ENCODE assay signal across 9 cellular contexts in genomic region chr9:6955251-6955921, GRCh38.
DNase-seq lines count a peak whose midpoint lies in the region; ATAC-seq and TF ChIP-seq lines count a peak whose summit lies in the region.
"Had no signal": no experiment of that assay in that cellular context is flagged by ENCODE, and none has a peak within 500 bp of the region (broad histone marks: within the 10 kb centered on the region; RNA-seq: fewer than 3 reads in every experiment).

No MANE protein-coding gene starts in this region.

- no peaks in the 10 kb centered on the region for H3K27me3 Mint-ChIP-seq in activated CD4-positive, alpha-beta memory T cell treated with anti-CD3 and anti-CD28 coated beads for 36 hours
- no peaks in the 10 kb centered on the region for H3K27me3 Mint-ChIP-seq in activated CD4-positive, alpha-beta memory T cell treated with anti-CD3 and anti-CD28 coated beads, Interleukin-2, amount 10 ng/mL, durations not matched to agents 7 days and 5 days
- H3K27me3 Mint-ChIP-seq in naive B cell: no peaks in the 10 kb centered on the region

- CTCF ChIA-PET in activated CD4-positive, alpha-beta memory T cell treated with anti-CD3 and anti-CD28 coated beads for 36 hours (lab: Charles Lee): no interaction called here
- CTCF ChIA-PET in activated CD4-positive, alpha-beta memory T cell treated with anti-CD3 and anti-CD28 coated beads, Interleukin-2, amount 10 ng/mL, durations not matched to agents 7 days and 5 days (lab: Charles Lee): interaction anchor here (0.6 kb wide), 1 partner anchor 35 kb away, joined by 3 read pairs; no protein-coding TSS in a partner anchor

- H3K27ac ChIP-seq in adrenal gland: peak overlapping the region in 4 of 5 donors; percentile 18 to 63 (median 42)
- H3K27ac ChIP-seq: C4-2B had no signal

- intact Hi-C loops in activated CD4-positive, alpha-beta memory T cell treated with anti-CD3 and anti-CD28 coated beads for 36 hours (cut with micrococcal nuclease): no loop called here
- intact Hi-C loops in adrenal gland (cut with DNase I): no loop called here

- peaks cover 13% of the 10 kb centered on the region for H3K4me1 Mint-ChIP-seq in activated CD4-positive, alpha-beta memory T cell treated with anti-CD3 and anti-CD28 coated beads for 36 hours (ENCODE audit: low read depth)
- peaks cover 2% of the 10 kb centered on the region for H3K4me1 Mint-ChIP-seq in activated CD4-positive, alpha-beta memory T cell treated with anti-CD3 and anti-CD28 coated beads, Interleukin-2, amount 10 ng/mL, durations not matched to agents 7 days and 5 days
- H3K4me1 Mint-ChIP-seq in naive B cell: peaks cover 37 to 53% (median 51%) of the 10 kb centered on the region in 3 donors

- no peaks in the 10 kb centered on the region for H3K36me3 ChIP-seq in adrenal gland (replicated peaks in 1 of 2)

- no peak overlapping the region for H3K27ac Mint-ChIP-seq in activated CD4-positive, alpha-beta memory T cell treated with anti-CD3 and anti-CD28 coated beads for 36 hours
- no peak overlapping the region for H3K27ac Mint-ChIP-seq in activated CD4-positive, alpha-beta memory T cell treated with anti-CD3 and anti-CD28 coated beads, Interleukin-2, amount 10 ng/mL, durations not matched to agents 7 days and 5 days
- peak overlapping the region in 4 of 6 donors; percentile 9 to 70 (median 42) for H3K27ac Mint-ChIP-seq in naive B cell

- no peak for TF ChIP-seq POLR2A in adrenal gland (IDR thresholded peaks at IDR 0.05)

- peaks cover 4 to 12% of the 10 kb centered on the region in 2 donors for H3K4me1 ChIP-seq in adrenal gland (replicated peaks in 1 of 2)

- no peaks in the 10 kb centered on the region for H3K9me3 Mint-ChIP-seq in activated CD4-positive, alpha-beta memory T cell treated with anti-CD3 and anti-CD28 coated beads for 36 hours
- H3K9me3 Mint-ChIP-seq in activated CD4-positive, alpha-beta memory T cell treated with anti-CD3 and anti-CD28 coated beads, Interleukin-2, amount 10 ng/mL, durations not matched to agents 7 days and 5 days: no peaks in the 10 kb centered on the region
- H3K9me3 Mint-ChIP-seq in naive B cell: no peaks in the 10 kb centered on the region

- ATAC-seq in HG03354 (IDR thresholded peaks at IDR 0.05; ENCODE audit: poor library complexity, severe bottlenecking, unreplicated experiment) (peak; percentile 77), naive B cell (ENCODE audit: low read depth in 2 of 2) (peak in 1 of 2 donors; percentile 27)

- H3K9me3 ChIP-seq in adrenal gland (replicated peaks in 1 of 3): no peaks in the 10 kb centered on the region

- TF ChIP-seq CTCF in adrenal gland (IDR thresholded peaks at IDR 0.05): no peak

- H3K36me3 Mint-ChIP-seq in activated CD4-positive, alpha-beta memory T cell treated with anti-CD3 and anti-CD28 coated beads for 36 hours: peaks cover 2% of the 10 kb centered on the region
- peaks cover 6% of the 10 kb centered on the region for H3K36me3 Mint-ChIP-seq in activated CD4-positive, alpha-beta memory T cell treated with anti-CD3 and anti-CD28 coated beads, Interleukin-2, amount 10 ng/mL, durations not matched to agents 7 days and 5 days (ENCODE audit: low read depth)
- peaks cover 0 to 3% of the 10 kb centered on the region in 2 donors for H3K36me3 Mint-ChIP-seq in naive B cell

- no peaks in the 10 kb centered on the region for H3K27me3 ChIP-seq in adrenal gland

- DNase-seq in activated CD4-positive, alpha-beta memory T cell treated with anti-CD3 and anti-CD28 coated beads for 36 hours: peak; percentile 31
- no peak for DNase-seq in activated CD4-positive, alpha-beta memory T cell treated with anti-CD3 and anti-CD28 coated beads, Interleukin-2, amount 10 ng/mL, durations not matched to agents 7 days and 5 days
- DNase-seq in adrenal gland (peak in 6 of 7 donors; percentile 51 to 75 (median 62)), naive B cell (no peak), H4 (ENCODE audit: low spot score) (no peak), D341Med (ENCODE audit: low spot score) (no peak), RKO (ENCODE audit: low spot score) (no peak)

- no peak overlapping the region for H3K4me3 Mint-ChIP-seq in activated CD4-positive, alpha-beta memory T cell treated with anti-CD3 and anti-CD28 coated beads for 36 hours
- H3K4me3 Mint-ChIP-seq in activated CD4-positive, alpha-beta memory T cell treated with anti-CD3 and anti-CD28 coated beads, Interleukin-2, amount 10 ng/mL, durations not matched to agents 7 days and 5 days: no peak overlapping the region
- peak overlapping the region in 5 of 8 donors; percentile 5 to 61 (median 37) for H3K4me3 Mint-ChIP-seq in naive B cell

- 30 to 44% (median 37%) methylated on average over 7 of the region's 7 CpGs for WGBS in adrenal gland, 4 donors

- peak overlapping the region in 1 of 4 donors; percentile 8 for H3K4me3 ChIP-seq in adrenal gland

- POLR2A ChIA-PET in activated CD4-positive, alpha-beta memory T cell treated with anti-CD3 and anti-CD28 coated beads for 36 hours (lab: Charles Lee): no interaction called here
- POLR2A ChIA-PET in activated CD4-positive, alpha-beta memory T cell treated with anti-CD3 and anti-CD28 coated beads, Interleukin-2, amount 10 ng/mL, durations not matched to agents 7 days and 5 days (lab: Charles Lee): no interaction called here

Comparison
In these comparisons a context has a peak if more than half of its experiments do, and no peak if none do; other contexts are left out.
1. DNase-seq: peak in activated CD4-positive, alpha-beta memory T cell treated with anti-CD3 and anti-CD28 coated beads for 36 hours (single experiment) and adrenal gland (6 of 7); none in activated CD4-positive, alpha-beta memory T cell treated with anti-CD3 and anti-CD28 coated beads, Interleukin-2, amount 10 ng/mL, durations not matched to agents 7 days and 5 days (single experiment), naive B cell (single experiment), H4 (single experiment), D341Med (single experiment) and RKO (single experiment).
2. H3K27ac Mint-ChIP-seq: peak in naive B cell (4 of 6); none in activated CD4-positive, alpha-beta memory T cell treated with anti-CD3 and anti-CD28 coated beads for 36 hours (single experiment) and activated CD4-positive, alpha-beta memory T cell treated with anti-CD3 and anti-CD28 coated beads, Interleukin-2, amount 10 ng/mL, durations not matched to agents 7 days and 5 days (single experiment).
3. H3K4me3 Mint-ChIP-seq: peak in naive B cell (5 of 8); none in activated CD4-positive, alpha-beta memory T cell treated with anti-CD3 and anti-CD28 coated beads for 36 hours (single experiment) and activated CD4-positive, alpha-beta memory T cell treated with anti-CD3 and anti-CD28 coated beads, Interleukin-2, amount 10 ng/mL, durations not matched to agents 7 days and 5 days (single experiment).